Comparison of ENCODE assay signal across 25 cellular contexts in the genomic region with DNA sequence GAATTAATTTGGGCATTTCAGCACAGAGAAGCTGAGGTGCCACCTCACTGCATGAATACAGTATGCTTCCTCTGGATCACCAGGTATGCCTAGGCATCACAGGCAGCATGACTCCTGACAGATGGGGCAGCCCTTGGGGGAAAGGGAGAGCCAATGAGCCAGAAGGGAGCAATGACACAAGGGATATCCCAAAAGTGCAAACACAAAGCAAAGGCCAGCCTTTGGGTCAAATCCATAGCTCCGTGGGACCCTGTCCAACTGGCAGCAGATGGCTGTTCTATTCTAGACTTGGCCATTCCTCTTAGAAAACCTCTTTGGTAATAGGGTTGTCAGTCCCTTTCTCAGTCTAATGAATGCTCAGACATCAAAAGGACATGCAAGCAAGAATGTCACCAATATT.
"Had no signal": no experiment of that assay in that cellular context is flagged by ENCODE, and none has a peak within 500 bp of the region (broad histone marks: within the 10 kb centered on the region; RNA-seq: fewer than 3 reads in every experiment).

No MANE protein-coding gene starts in this region.

- ATAC-seq: activated CD4-positive, alpha-beta T cell treated with anti-CD3 and anti-CD28 coated beads for 36 hours; activated CD8-positive, alpha-beta memory T cell treated with anti-CD3 and anti-CD28 coated beads, Interleukin-2, amount 10 ng/mL, durations not matched to agents 7 days and 5 days; activated CD8-positive, alpha-beta T cell treated with anti-CD3 and anti-CD28 coated beads, Interleukin-2, amount 10 ng/mL, durations not matched to agents 7 days and 5 days; effector memory CD8-positive, alpha-beta T cell; gastroesophageal sphincter; left lung; stimulated activated naive CD8-positive, alpha-beta T cell treated with anti-CD3 and anti-CD28 coated beads, Interleukin-15, Interleukin-2, amounts not matched to agents 100 U/mL and 50 U/mL, for 24 hours had no signal

- H3K36me3 ChIP-seq: ovary, prostate gland, uterus had no signal

- H3K4me1 ChIP-seq: gastroesophageal sphincter, left lung, prostate gland, testis, uterus had no signal

- H3K4me3 ChIP-seq: gastroesophageal sphincter, left lung, ovary, prostate gland, testis, uterus had no signal

- H3K4me1 Mint-ChIP-seq: activated CD4-positive, alpha-beta T cell treated with anti-CD3 and anti-CD28 coated beads for 36 hours; activated CD8-positive, alpha-beta memory T cell treated with anti-CD3 and anti-CD28 coated beads, Interleukin-2, amount 10 ng/mL, durations not matched to agents 7 days and 5 days; activated naive CD4-positive, alpha-beta T cell treated with anti-CD3 and anti-CD28 coated beads, Interleukin-2, amount 50 U/mL, for 24 hours; immature natural killer cell; nephron progenitor cell had no signal

- DNase-seq: activated CD4-positive, alpha-beta T cell treated with anti-CD3 and anti-CD28 coated beads for 36 hours; activated CD4-positive, CD25-positive, alpha-beta regulatory T cell; activated CD8-positive, alpha-beta memory T cell treated with anti-CD3 and anti-CD28 coated beads, Interleukin-2, amount 10 ng/mL, durations not matched to agents 7 days and 5 days; activated CD8-positive, alpha-beta T cell treated with anti-CD3 and anti-CD28 coated beads, Interleukin-2, amount 10 ng/mL, durations not matched to agents 7 days and 5 days; activated T-cell treated with anti-CD3 and anti-CD28 coated beads, Interleukin-2, amount 50 U/mL, for 48 hours; anterior cingulate cortex; cortex of kidney; effector memory CD8-positive, alpha-beta T cell; erythroblast; head of caudate nucleus; hypothalamus; immature natural killer cell; left lung; mammary epithelial cell; nephron progenitor cell; ovary; stimulated activated CD4-positive, alpha-beta T cell treated with anti-CD3 and anti-CD28 coated beads, Interleukin-4, amount 100 ng/mL, for 1 hour; stimulated activated naive CD8-positive, alpha-beta T cell treated with anti-CD3 and anti-CD28 coated beads, Interleukin-15, Interleukin-2, amounts not matched to agents 100 U/mL and 50 U/mL, for 24 hours; testis; trophoblast cell; uterus had no signal

- H3K27me3 Mint-ChIP-seq: activated CD4-positive, alpha-beta T cell treated with anti-CD3 and anti-CD28 coated beads for 36 hours; activated CD8-positive, alpha-beta memory T cell treated with anti-CD3 and anti-CD28 coated beads, Interleukin-2, amount 10 ng/mL, durations not matched to agents 7 days and 5 days; activated naive CD4-positive, alpha-beta T cell treated with anti-CD3 and anti-CD28 coated beads, Interleukin-2, amount 50 U/mL, for 24 hours; effector memory CD8-positive, alpha-beta T cell had no signal

- H3K4me3 Mint-ChIP-seq: activated CD4-positive, alpha-beta T cell treated with anti-CD3 and anti-CD28 coated beads for 36 hours; activated CD8-positive, alpha-beta memory T cell treated with anti-CD3 and anti-CD28 coated beads, Interleukin-2, amount 10 ng/mL, durations not matched to agents 7 days and 5 days; activated CD8-positive, alpha-beta T cell treated with anti-CD3 and anti-CD28 coated beads, Interleukin-2, amount 10 ng/mL, durations not matched to agents 7 days and 5 days; activated naive CD4-positive, alpha-beta T cell treated with anti-CD3 and anti-CD28 coated beads, Interleukin-2, amount 50 U/mL, for 24 hours; effector memory CD8-positive, alpha-beta T cell; immature natural killer cell; nephron progenitor cell had no signal

- H3K27me3 ChIP-seq: gastroesophageal sphincter, left lung, ovary, testis, uterus had no signal

- H3K9me3 ChIP-seq: ovary, prostate gland, testis, uterus had no signal

- H3K27ac Mint-ChIP-seq: activated CD4-positive, alpha-beta T cell treated with anti-CD3 and anti-CD28 coated beads for 36 hours; activated CD8-positive, alpha-beta memory T cell treated with anti-CD3 and anti-CD28 coated beads, Interleukin-2, amount 10 ng/mL, durations not matched to agents 7 days and 5 days; activated CD8-positive, alpha-beta T cell treated with anti-CD3 and anti-CD28 coated beads, Interleukin-2, amount 10 ng/mL, durations not matched to agents 7 days and 5 days; activated naive CD4-positive, alpha-beta T cell treated with anti-CD3 and anti-CD28 coated beads, Interleukin-2, amount 50 U/mL, for 24 hours; activated T-helper 2 cell treated with anti-CD3 and anti-CD28 coated beads, Interferon-gamma antibody, Interleukin-2, Interleukin-4, amounts not matched to agents 10 μg/mL and 5 μg/mL and 100 μg/mL, durations not matched to agents 14 hours and 24 hours and 36 hours; effector memory CD8-positive, alpha-beta T cell; immature natural killer cell; nephron progenitor cell had no signal

- H3K27ac ChIP-seq: gastroesophageal sphincter, left lung, ovary, prostate gland, testis, uterus had no signal
